Comparison of ENCODE assay signal across 19 cellular contexts in genomic region chr16:78535098-78535497, GRCh38.
DNase-seq lines count a peak whose midpoint lies in the region; ATAC-seq and TF ChIP-seq lines count a peak whose summit lies in the region.
"Had no signal": no experiment of that assay in that cellular context is flagged by ENCODE, and none has a peak within 500 bp of the region (broad histone marks: within the 10 kb centered on the region; RNA-seq: fewer than 3 reads in every experiment).

No MANE protein-coding gene starts in this region.

- no peak for TF ChIP-seq RAD21 in SK-N-SH (IDR thresholded peaks at IDR 0.05; ENCODE audit: low read length)

- H3K9me3 ChIP-seq in SK-N-SH = no peaks in the 10 kb centered on the region
- H3K9me3 ChIP-seq: A549, Caco-2 had no signal

- H3K36me3 ChIP-seq in SK-N-SH (replicated peaks in 1 of 2; ENCODE audit: control insufficient read depth in 1 of 2, insufficient read depth in 2 of 2, low read length in 1 of 2) = no peaks in the 10 kb centered on the region
- H3K36me3 ChIP-seq: BLaER1 treated with 17β-estradiol and CSF1 and Interleukin-3, amounts not matched to agents 10 nM and 100 nM had no signal

- POLR2A ChIA-PET in SK-N-SH (lab: Yijun Ruan, JAX) = no interaction called here

- 51% methylated on average over 4 of the region's 4 CpGs for WGBS in SK-N-SH (ENCODE audit: low lambda C conversion rate)

- peaks cover 0 to 4% of the 10 kb centered on the region in 2 experiments; a peak in 1 of 4 replicates for H3K4me1 ChIP-seq in SK-N-SH (ENCODE audit: control insufficient read depth in 1 of 2, insufficient read depth in 2 of 2, low read depth in 1 of 2, low read length in 1 of 2)
- H3K4me1 ChIP-seq: A549; BLaER1 treated with 17β-estradiol and CSF1 and Interleukin-3, amounts not matched to agents 10 nM and 100 nM; Caco-2 had no signal

- DNase-seq in SK-N-SH (peak; percentile 41), NCI-H2227 treated with DMSO at 0.1 percent for 48 hours (lab: John Stamatoyannopoulos, UW) (peak; percentile 37), islet precursor cell (peak; percentile 88), NCI-H748 (lab: John Stamatoyannopoulos, UW; ENCODE audit: unreplicated experiment) (no peak), left lobe of liver (ENCODE audit: low spot score) (no peak)
- DNase-seq: AML-193; Caco-2; Calu3; CD4-positive, alpha-beta T cell; CD8-positive, alpha-beta T cell; DMS79 treated with DMSO at 0.1 percent for 48 hours; GDM1 had no signal

- TF ChIP-seq EP300 in SK-N-SH (IDR thresholded peaks at IDR 0.05; ENCODE audit: borderline replicate concordance in 1 of 2, low read depth in 1 of 2, low read length in 1 of 2) = no peak

- no peaks in the 10 kb centered on the region for H3F3A ChIP-seq in SK-N-SH (replicated peaks; ENCODE audit: insufficient read depth)

- no peaks in the 10 kb centered on the region for H3K79me2 ChIP-seq in SK-N-SH (ENCODE audit: insufficient read depth)

- H3K4me2 ChIP-seq in SK-N-SH = no peak overlapping the region
- H3K4me2 ChIP-seq: A549; BLaER1 treated with 17β-estradiol and CSF1 and Interleukin-3, amounts not matched to agents 10 nM and 100 nM had no signal

- no peak for TF ChIP-seq CTCF in SK-N-SH (IDR thresholded peaks at IDR 0.05)

- no peak overlapping the region for H3K4me3 ChIP-seq in SK-N-SH (ENCODE audit: low read depth in 2 of 2, low read length in 1 of 2)
- H3K4me3 ChIP-seq: A549; BLaER1 treated with 17β-estradiol and CSF1 and Interleukin-3, amounts not matched to agents 10 nM and 100 nM; GM12878 had no signal

- H3K9me2 ChIP-seq in SK-N-SH = no peaks in the 10 kb centered on the region

- ATAC-seq in SK-N-SH treated with all-trans-retinoic acid at 6 μM for 48 hours (no peak), HG03520 (IDR thresholded peaks at IDR 0.05; ENCODE audit: unreplicated experiment) (no peak), left lobe of liver (no peak)
- ATAC-seq: A549; CD8-positive, alpha-beta T cell; GM12878 had no signal

- H3K9ac ChIP-seq in SK-N-SH = no peak overlapping the region
- H3K9ac ChIP-seq: BLaER1 treated with 17β-estradiol and CSF1 and Interleukin-3, amounts not matched to agents 10 nM and 100 nM had no signal

- no peak overlapping the region for H2AFZ ChIP-seq in SK-N-SH (ENCODE audit: low read depth)

- H4K20me1 ChIP-seq in SK-N-SH (ENCODE audit: insufficient read depth) = no peaks in the 10 kb centered on the region
- H4K20me1 ChIP-seq: BLaER1 treated with 17β-estradiol and CSF1 and Interleukin-3, amounts not matched to agents 10 nM and 100 nM had no signal

- H3K27me3 ChIP-seq in SK-N-SH (ENCODE audit: insufficient read depth) = no peaks in the 10 kb centered on the region
- H3K27me3 ChIP-seq: BLaER1 treated with 17β-estradiol and CSF1 and Interleukin-3, amounts not matched to agents 10 nM and 100 nM had no signal

- CTCF ChIA-PET in SK-N-SH (lab: Yijun Ruan, JAX) = no interaction called here

- no peak overlapping the region for H3K27ac ChIP-seq in SK-N-SH (ENCODE audit: low read depth in 2 of 2, low read length in 1 of 2)
- H3K27ac ChIP-seq: 22Rv1; A549; BLaER1 treated with 17β-estradiol and CSF1 and Interleukin-3, amounts not matched to agents 10 nM and 100 nM; C4-2B had no signal

TF ChIP-seq in SK-N-SH, 30 proteins besides CTCF, POLR2A, EP300 and RAD21:
- TF ChIP-seq RFX5 (IDR thresholded peaks at IDR 0.05; ENCODE audit: low read length) (no peak), GATA2 (CRISPR knock-in tag; IDR thresholded peaks at IDR 0.05) (peak; percentile 55)

TF ChIP-seq in SK-N-SH treated with all-trans-retinoic acid at 6 μM for 48 hours, 23 proteins besides CTCF, POLR2A, EP300 and RAD21:
- TF ChIP-seq PPARA (CRISPR knock-in tag; IDR thresholded peaks at IDR 0.05; ENCODE audit: borderline replicate concordance) (no peak), ZNF70 (CRISPR knock-in tag; IDR thresholded peaks at IDR 0.05) (no peak), PATZ1 (CRISPR knock-in tag; IDR thresholded peaks at IDR 0.05; ENCODE audit: borderline replicate concordance) (no peak), ZC3H10 (CRISPR knock-in tag; IDR thresholded peaks at IDR 0.05) (no peak), POU6F1 (CRISPR knock-in tag; IDR thresholded peaks at IDR 0.05; ENCODE audit: borderline replicate concordance, low read depth) (no peak), ZFP3 (CRISPR knock-in tag; IDR thresholded peaks at IDR 0.05) (no peak), ZNF8 (CRISPR knock-in tag; IDR thresholded peaks at IDR 0.05) (no peak), ISL1 (CRISPR knock-in tag; IDR thresholded peaks at IDR 0.05) (no peak), ESRRG (CRISPR knock-in tag; IDR thresholded peaks at IDR 0.05) (no peak), BACH2 (CRISPR knock-in tag; IDR thresholded peaks at IDR 0.05; ENCODE audit: borderline replicate concordance) (no peak), ZFP30 (CRISPR knock-in tag; IDR thresholded peaks at IDR 0.05) (no peak)

Comparison
In these comparisons a context has a peak if more than half of its experiments do, and no peak if none do; other contexts are left out.
1. DNase-seq: peak in SK-N-SH (single experiment), NCI-H2227 treated with DMSO at 0.1 percent for 48 hours (single experiment) and islet precursor cell (single experiment); none in NCI-H748 (single experiment) and left lobe of liver (single experiment).